Comparison of ENCODE assay signal across 21 cellular contexts in the genomic region with DNA sequence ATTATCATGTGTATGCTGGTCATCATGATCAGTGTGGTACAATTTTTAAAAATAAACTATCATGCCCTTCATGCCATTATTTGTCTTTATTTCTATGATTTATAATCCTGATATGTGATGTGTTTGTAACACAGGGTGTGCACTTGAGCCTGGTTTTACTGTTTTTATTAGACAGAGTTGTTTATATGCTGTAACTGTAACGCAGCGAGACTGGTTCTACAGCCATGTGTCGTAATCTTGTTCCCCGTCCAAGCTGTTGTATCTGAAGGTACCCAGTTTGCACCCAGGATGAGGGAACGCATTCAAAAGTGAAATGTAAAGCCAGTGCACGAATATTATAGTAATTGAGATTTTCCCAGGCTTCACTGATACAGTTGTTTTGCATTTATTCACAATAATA.
"Had no signal": no experiment of that assay in that cellular context is flagged by ENCODE, and none has a peak within 500 bp of the region (broad histone marks: within the 10 kb centered on the region; RNA-seq: fewer than 3 reads in every experiment).

No MANE protein-coding gene starts in this region.

- ATAC-seq: activated CD8-positive, alpha-beta T cell treated with anti-CD3 and anti-CD28 coated beads, Interleukin-2, amount 10 ng/mL, durations not matched to agents 7 days and 5 days; activated naive CD8-positive, alpha-beta T cell treated with anti-CD3 and anti-CD28 coated beads, Interleukin-2, amount 50 U/mL, for 24 hours; gastrocnemius medialis; left ventricle myocardium superior; natural killer cell treated with Interleukin-12 subunit alpha and Interleukin-12 subunit beta and Interleukin-15 and Interleukin-18, amount 100 ng/mL, for 72 hours; psoas muscle; stimulated activated naive CD8-positive, alpha-beta T cell treated with anti-CD3 and anti-CD28 coated beads, Interleukin-15, Interleukin-2, amounts not matched to agents 100 U/mL and 50 U/mL, for 24 hours had no signal

- H3K9me3 ChIP-seq: gastrocnemius medialis, ovary, psoas muscle, right atrium auricular region, tibial nerve, uterus had no signal

- DNase-seq: activated CD4-positive, alpha-beta T cell treated with anti-CD3 and anti-CD28 coated beads for 1 hour; activated CD4-positive, alpha-beta T cell treated with anti-CD3 and anti-CD28 coated beads, Interleukin-2, amount 50 U/mL, for 1 hour; activated CD8-positive, alpha-beta T cell treated with anti-CD3 and anti-CD28 coated beads, Interleukin-2, amount 10 ng/mL, durations not matched to agents 7 days and 5 days; activated gamma-delta T cell; activated naive CD4-positive, alpha-beta T cell treated with anti-CD3 and anti-CD28 coated beads, Interleukin-2, amount 50 U/mL, for 16 hours; activated naive CD8-positive, alpha-beta T cell treated with anti-CD3 and anti-CD28 coated beads, Interleukin-2, amount 50 U/mL, for 24 hours; erythroblast; gastrocnemius medialis; hypothalamus; left ventricle myocardium superior; mammary epithelial cell; midbrain; ovary; psoas muscle; stimulated activated CD4-positive, alpha-beta T cell treated with anti-CD3 and anti-CD28 coated beads, Interleukin-4, amount 100 ng/mL, for 4 hours; stimulated activated naive CD8-positive, alpha-beta T cell treated with anti-CD3 and anti-CD28 coated beads, Interleukin-15, Interleukin-2, amounts not matched to agents 100 U/mL and 50 U/mL, for 24 hours; uterus; WERI-Rb-1 had no signal

- H3K27ac ChIP-seq: gastrocnemius medialis, ovary, psoas muscle, right atrium auricular region, tibial nerve, uterus, WERI-Rb-1 had no signal

- H3K4me3 ChIP-seq: gastrocnemius medialis, ovary, psoas muscle, right atrium auricular region, tibial nerve, uterus had no signal

- H3K27me3 ChIP-seq: gastrocnemius medialis, ovary, right atrium auricular region, tibial nerve, uterus had no signal

- H3K36me3 ChIP-seq: gastrocnemius medialis, ovary, right atrium auricular region, uterus, WERI-Rb-1 had no signal

- H3K4me1 ChIP-seq: uterus had no signal
